ENCODE assay signal across 1 cellular context in the genomic region with DNA sequence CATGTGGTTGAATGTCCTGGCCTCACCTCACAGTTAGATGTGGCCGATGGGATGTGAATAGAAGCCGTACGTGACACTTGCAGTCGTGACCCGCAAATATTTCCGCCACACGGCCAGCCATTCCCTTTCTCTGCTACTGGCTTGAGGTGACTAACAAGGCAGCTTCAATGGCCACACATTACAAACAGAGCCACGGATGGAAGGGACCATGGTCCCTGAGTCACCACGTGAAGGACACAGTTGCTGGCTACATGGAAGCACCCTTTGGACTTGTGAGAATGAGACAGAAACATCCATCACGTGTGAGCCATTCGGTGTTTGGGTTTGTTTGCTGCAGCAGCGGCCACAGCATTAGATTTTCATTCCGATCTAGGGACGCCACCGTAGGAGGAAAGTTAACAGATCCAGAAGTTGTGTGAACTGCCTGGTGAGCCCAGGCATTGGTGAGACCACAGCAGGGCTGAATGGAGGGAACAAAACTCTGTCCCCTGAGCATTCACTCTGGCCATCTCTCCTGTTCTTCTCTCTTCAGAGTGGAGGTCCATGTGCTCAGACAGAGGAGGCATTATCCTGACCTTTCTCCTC.
A peak's percentile ranks its signal among the peaks of the same experiment; 100 is the strongest.
TF ChIP-seq lines count a peak whose summit lies in the region.

No MANE protein-coding gene starts in this region.

TF ChIP-seq in HepG2, 621 proteins besides CTCF, POLR2A, EP300 and RAD21 (continued from another document and continues in another):
- TF ChIP-seq, protein P1, sequence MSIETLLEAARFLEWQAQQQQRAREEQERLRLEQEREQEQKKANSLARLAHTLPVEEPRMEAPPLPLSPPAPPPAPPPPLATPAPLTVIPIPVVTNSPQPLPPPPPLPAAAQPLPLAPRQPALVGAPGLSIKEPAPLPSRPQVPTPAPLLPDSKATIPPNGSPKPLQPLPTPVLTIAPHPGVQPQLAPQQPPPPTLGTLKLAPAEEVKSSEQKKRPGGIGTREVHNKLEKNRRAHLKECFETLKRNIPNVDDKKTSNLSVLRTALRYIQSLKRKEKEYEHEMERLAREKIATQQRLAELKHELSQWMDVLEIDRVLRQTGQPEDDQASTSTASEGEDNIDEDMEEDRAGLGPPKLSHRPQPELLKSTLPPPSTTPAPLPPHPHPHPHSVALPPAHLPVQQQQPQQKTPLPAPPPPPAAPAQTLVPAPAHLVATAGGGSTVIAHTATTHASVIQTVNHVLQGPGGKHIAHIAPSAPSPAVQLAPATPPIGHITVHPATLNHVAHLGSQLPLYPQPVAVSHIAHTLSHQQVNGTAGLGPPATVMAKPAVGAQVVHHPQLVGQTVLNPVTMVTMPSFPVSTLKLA (IDR thresholded peaks at IDR 0.05) = peak; percentile 84
- TF ChIP-seq AFF4 (CRISPR knock-in tag; IDR thresholded peaks at IDR 0.05) = no peak
- no peak for TF ChIP-seq SALL2 (CRISPR knock-in tag; IDR thresholded peaks at IDR 0.05)
- TF ChIP-seq MAFG (CRISPR knock-in tag; IDR thresholded peaks at IDR 0.05) = no peak
- no peak for TF ChIP-seq ZNF850 (CRISPR knock-in tag; conservative IDR thresholded peaks at IDR 0.05)
- TF ChIP-seq TMF1 (CRISPR knock-in tag; IDR thresholded peaks at IDR 0.05; ENCODE audit: low read depth) = no peak
- no peak for TF ChIP-seq SAFB2 (CRISPR knock-in tag; IDR thresholded peaks at IDR 0.05; ENCODE audit: borderline replicate concordance, low read depth)
- no peak for TF ChIP-seq KDM5A (IDR thresholded peaks at IDR 0.05; ENCODE audit: borderline replicate concordance, low read length)
- no peak for TF ChIP-seq NFATC3 (CRISPR knock-in tag; IDR thresholded peaks at IDR 0.05)
- TF ChIP-seq, protein P2, sequence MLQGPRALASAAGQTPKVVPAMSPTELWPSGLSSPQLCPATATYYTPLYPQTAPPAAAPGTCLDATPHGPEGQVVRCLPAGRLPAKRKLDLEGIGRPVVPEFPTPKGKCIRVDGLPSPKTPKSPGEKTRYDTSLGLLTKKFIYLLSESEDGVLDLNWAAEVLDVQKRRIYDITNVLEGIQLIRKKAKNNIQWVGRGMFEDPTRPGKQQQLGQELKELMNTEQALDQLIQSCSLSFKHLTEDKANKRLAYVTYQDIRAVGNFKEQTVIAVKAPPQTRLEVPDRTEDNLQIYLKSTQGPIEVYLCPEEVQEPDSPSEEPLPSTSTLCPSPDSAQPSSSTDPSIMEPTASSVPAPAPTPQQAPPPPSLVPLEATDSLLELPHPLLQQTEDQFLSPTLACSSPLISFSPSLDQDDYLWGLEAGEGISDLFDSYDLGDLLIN (CRISPR knock-in tag; IDR thresholded peaks at IDR 0.05; ENCODE audit: borderline replicate concordance) = no peak; the same call in 1 of the 2 replicates
- TF ChIP-seq, protein P3, sequence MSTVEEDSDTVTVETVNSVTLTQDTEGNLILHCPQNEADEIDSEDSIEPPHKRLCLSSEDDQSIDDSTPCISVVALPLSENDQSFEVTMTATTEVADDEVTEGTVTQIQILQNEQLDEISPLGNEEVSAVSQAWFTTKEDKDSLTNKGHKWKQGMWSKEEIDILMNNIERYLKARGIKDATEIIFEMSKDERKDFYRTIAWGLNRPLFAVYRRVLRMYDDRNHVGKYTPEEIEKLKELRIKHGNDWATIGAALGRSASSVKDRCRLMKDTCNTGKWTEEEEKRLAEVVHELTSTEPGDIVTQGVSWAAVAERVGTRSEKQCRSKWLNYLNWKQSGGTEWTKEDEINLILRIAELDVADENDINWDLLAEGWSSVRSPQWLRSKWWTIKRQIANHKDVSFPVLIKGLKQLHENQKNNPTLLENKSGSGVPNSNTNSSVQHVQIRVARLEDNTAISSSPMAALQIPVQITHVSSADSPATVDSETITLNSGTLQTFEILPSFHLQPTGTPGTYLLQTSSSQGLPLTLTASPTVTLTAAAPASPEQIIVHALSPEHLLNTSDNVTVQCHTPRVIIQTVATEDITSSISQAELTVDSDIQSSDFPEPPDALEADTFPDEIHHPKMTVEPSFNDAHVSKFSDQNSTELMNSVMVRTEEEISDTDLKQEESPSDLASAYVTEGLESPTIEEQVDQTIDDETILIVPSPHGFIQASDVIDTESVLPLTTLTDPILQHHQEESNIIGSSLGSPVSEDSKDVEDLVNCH (CRISPR knock-in tag; IDR thresholded peaks at IDR 0.05) = peak; percentile 72; the same call in 1 of the 2 replicates
- no peak for TF ChIP-seq ZNF484 (CRISPR knock-in tag; IDR thresholded peaks at IDR 0.05; ENCODE audit: borderline replicate concordance, low read depth)
- TF ChIP-seq PHB2 (IDR thresholded peaks at IDR 0.05; ENCODE audit: partially characterized antibody) = no peak
- TF ChIP-seq NR0B2 (CRISPR knock-in tag; IDR thresholded peaks at IDR 0.05) = no peak
- TF ChIP-seq JDP2 (CRISPR knock-in tag; IDR thresholded peaks at IDR 0.05; ENCODE audit: borderline replicate concordance) = no peak
- TF ChIP-seq SMAD1 (CRISPR knock-in tag; IDR thresholded peaks at IDR 0.05; ENCODE audit: borderline replicate concordance, low read depth) = no peak; the same call in 1 of the 2 replicates
- peak; percentile 68 for TF ChIP-seq ZNF574 (CRISPR knock-in tag; IDR thresholded peaks at IDR 0.05)
- TF ChIP-seq, protein P4, sequence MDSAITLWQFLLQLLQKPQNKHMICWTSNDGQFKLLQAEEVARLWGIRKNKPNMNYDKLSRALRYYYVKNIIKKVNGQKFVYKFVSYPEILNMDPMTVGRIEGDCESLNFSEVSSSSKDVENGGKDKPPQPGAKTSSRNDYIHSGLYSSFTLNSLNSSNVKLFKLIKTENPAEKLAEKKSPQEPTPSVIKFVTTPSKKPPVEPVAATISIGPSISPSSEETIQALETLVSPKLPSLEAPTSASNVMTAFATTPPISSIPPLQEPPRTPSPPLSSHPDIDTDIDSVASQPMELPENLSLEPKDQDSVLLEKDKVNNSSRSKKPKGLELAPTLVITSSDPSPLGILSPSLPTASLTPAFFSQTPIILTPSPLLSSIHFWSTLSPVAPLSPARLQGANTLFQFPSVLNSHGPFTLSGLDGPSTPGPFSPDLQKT (CRISPR knock-in tag; IDR thresholded peaks at IDR 0.05; ENCODE audit: borderline replicate concordance) = no peak
- TF ChIP-seq, protein P5, sequence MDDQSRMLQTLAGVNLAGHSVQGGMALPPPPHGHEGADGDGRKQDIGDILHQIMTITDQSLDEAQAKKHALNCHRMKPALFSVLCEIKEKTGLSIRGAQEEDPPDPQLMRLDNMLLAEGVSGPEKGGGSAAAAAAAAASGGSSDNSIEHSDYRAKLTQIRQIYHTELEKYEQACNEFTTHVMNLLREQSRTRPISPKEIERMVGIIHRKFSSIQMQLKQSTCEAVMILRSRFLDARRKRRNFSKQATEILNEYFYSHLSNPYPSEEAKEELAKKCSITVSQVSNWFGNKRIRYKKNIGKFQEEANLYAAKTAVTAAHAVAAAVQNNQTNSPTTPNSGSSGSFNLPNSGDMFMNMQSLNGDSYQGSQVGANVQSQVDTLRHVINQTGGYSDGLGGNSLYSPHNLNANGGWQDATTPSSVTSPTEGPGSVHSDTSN (CRISPR knock-in tag; IDR thresholded peaks at IDR 0.05; ENCODE audit: borderline replicate concordance) = no peak
- TF ChIP-seq HNF4A (CRISPR knock-in tag; IDR thresholded peaks at IDR 0.05) = peak; percentile 82
- TF ChIP-seq ZNF552 (CRISPR knock-in tag; IDR thresholded peaks at IDR 0.05; ENCODE audit: borderline replicate concordance) = no peak
- no peak for TF ChIP-seq BRD4 (CRISPR knock-in tag; IDR thresholded peaks at IDR 0.05)
- TF ChIP-seq, protein P6, sequence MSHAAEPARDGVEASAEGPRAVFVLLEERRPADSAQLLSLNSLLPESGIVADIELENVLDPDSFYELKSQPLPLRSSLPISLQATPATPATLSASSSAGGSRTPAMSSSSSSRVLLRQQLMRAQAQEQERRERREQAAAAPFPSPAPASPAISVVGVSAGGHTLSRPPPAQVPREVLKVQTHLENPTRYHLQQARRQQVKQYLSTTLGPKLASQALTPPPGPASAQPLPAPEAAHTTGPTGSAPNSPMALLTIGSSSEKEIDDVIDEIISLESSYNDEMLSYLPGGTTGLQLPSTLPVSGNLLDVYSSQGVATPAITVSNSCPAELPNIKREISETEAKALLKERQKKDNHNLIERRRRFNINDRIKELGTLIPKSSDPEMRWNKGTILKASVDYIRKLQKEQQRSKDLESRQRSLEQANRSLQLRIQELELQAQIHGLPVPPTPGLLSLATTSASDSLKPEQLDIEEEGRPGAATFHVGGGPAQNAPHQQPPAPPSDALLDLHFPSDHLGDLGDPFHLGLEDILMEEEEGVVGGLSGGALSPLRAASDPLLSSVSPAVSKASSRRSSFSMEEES (CRISPR knock-in tag; IDR thresholded peaks at IDR 0.05) = peak; percentile 86
- no peak for TF ChIP-seq ZNF569 (CRISPR knock-in tag; IDR thresholded peaks at IDR 0.05; ENCODE audit: borderline replicate concordance)
- no peak for TF ChIP-seq SIX1 (CRISPR knock-in tag; IDR thresholded peaks at IDR 0.05; ENCODE audit: borderline replicate concordance)
- TF ChIP-seq ZNF563 (CRISPR knock-in tag; IDR thresholded peaks at IDR 0.05) = 0 out of 2 replicates have a peak, but pooled peaks have one; percentile 65
- TF ChIP-seq, protein P7, sequence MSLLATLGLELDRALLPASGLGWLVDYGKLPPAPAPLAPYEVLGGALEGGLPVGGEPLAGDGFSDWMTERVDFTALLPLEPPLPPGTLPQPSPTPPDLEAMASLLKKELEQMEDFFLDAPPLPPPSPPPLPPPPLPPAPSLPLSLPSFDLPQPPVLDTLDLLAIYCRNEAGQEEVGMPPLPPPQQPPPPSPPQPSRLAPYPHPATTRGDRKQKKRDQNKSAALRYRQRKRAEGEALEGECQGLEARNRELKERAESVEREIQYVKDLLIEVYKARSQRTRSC (CRISPR knock-in tag; IDR thresholded peaks at IDR 0.05; ENCODE audit: low read depth) = no peak
- no peak for TF ChIP-seq RBAK (CRISPR knock-in tag; IDR thresholded peaks at IDR 0.05)
- TF ChIP-seq PLSCR1 (CRISPR knock-in tag; IDR thresholded peaks at IDR 0.05; ENCODE audit: borderline replicate concordance) = no peak; the same call in 1 of the 2 replicates
- no peak for TF ChIP-seq ZNF124 (CRISPR knock-in tag; IDR thresholded peaks at IDR 0.05)
- no peak for TF ChIP-seq ZNF674 (CRISPR knock-in tag; IDR thresholded peaks at IDR 0.05; ENCODE audit: low read depth)
- TF ChIP-seq ZBTB38 (CRISPR knock-in tag; IDR thresholded peaks at IDR 0.05) = peak; percentile 97
- TF ChIP-seq FOXP1 (IDR thresholded peaks at IDR 0.05) = no peak
- TF ChIP-seq FOXP1 (CRISPR knock-in tag; IDR thresholded peaks at IDR 0.05) = peak; percentile 65
- TF ChIP-seq SKI (IDR thresholded peaks at IDR 0.05; ENCODE audit: partially characterized antibody) = peak; percentile 86
